ENCODE assay signal across 10 cellular contexts in genomic region chr7:53350241-53350640, GRCh38.
DNase-seq lines count a peak whose midpoint lies in the region; ATAC-seq and TF ChIP-seq lines count a peak whose summit lies in the region.
"Had no signal": no experiment of that assay in that cellular context is flagged by ENCODE, and none has a peak within 500 bp of the region (broad histone marks: within the 10 kb centered on the region; RNA-seq: fewer than 3 reads in every experiment).

No MANE protein-coding gene starts in this region.

- no peak overlapping the region for H2BK5ac ChIP-seq in H9 (ENCODE audit: insufficient read length, low read length)

- no peak overlapping the region for H3K27ac Mint-ChIP-seq in Caco-2 (ENCODE audit: unreplicated experiment)
- no peak overlapping the region; a peak in 1 of 7 replicates for H3K27ac Mint-ChIP-seq in H9
- H3K27ac Mint-ChIP-seq: stimulated activated naive CD8-positive, alpha-beta T cell treated with anti-CD3 and anti-CD28 coated beads, Interleukin-15, Interleukin-2, amounts not matched to agents 100 ng/mL and 50 ng/mL, for 24 hours had no signal

- BruUV-seq in Caco-2 (replicated peaks; lab: Mats Ljungman, UMichigan) = no TSS peak

- no peak overlapping the region for H3K4ac ChIP-seq in H9 (ENCODE audit: low read depth, low read length)

- no peak overlapping the region for H3K56ac ChIP-seq in H9 (ENCODE audit: insufficient read length, low read depth, low read length)

- no peak overlapping the region for H3K4me2 ChIP-seq in H9 (ENCODE audit: insufficient read depth, insufficient read length, low read length)

- H2BK15ac ChIP-seq in H9 (ENCODE audit: low read depth, low read length) = no peak overlapping the region

- no peak overlapping the region for H2AK5ac ChIP-seq in H9 (ENCODE audit: insufficient read length, low read length)

- POLR2A ChIA-PET in Caco-2 (lab: Charles Lee) = no interaction called here

- peak; percentile 52 to 69 for DNase-seq in Caco-2
- DNase-seq in H9 = peak; percentile 79
- DNase-seq in RWPE2 (ENCODE audit: low spot score) = no peak
- DNase-seq in iPS DF 6.9 (ENCODE audit: low read depth, low spot score) = peak; percentile 63
- DNase-seq: NCI-H2227 treated with DMSO at 0.1 percent for 48 hours had no signal

- H3K9me3 Mint-ChIP-seq in Caco-2 (ENCODE audit: unreplicated experiment) = peaks cover 12% of the 10 kb centered on the region
- H3K9me3 Mint-ChIP-seq in H9 = peaks cover 4 to 15% of the 10 kb centered on the region in 2 experiments; a peak in 4 of 5 replicates

- H3K36me3 Mint-ChIP-seq in Caco-2 (ENCODE audit: insufficient read depth, unreplicated experiment) (no peaks in the 10 kb centered on the region), H9 (ENCODE audit: insufficient read depth in 1 of 3, low read depth in 3 of 3) (peaks cover 4 to 8% (median 7%) of the 10 kb centered on the region in 3 experiments; a peak in 3 of 7 replicates)

- H3K4me1 ChIP-seq in Caco-2 (no peaks in the 10 kb centered on the region), H9 (ENCODE audit: insufficient read depth, low read length) (no peaks in the 10 kb centered on the region), RWPE2 (ENCODE audit: insufficient read depth, poor library complexity, severe bottlenecking) (no peaks in the 10 kb centered on the region), iPS DF 6.9 (ENCODE audit: control insufficient read depth, insufficient read depth, low read length) (no peaks in the 10 kb centered on the region)

- CTCF ChIA-PET in Caco-2 (lab: Charles Lee) = no interaction called here

- H4K5ac ChIP-seq in H9 (ENCODE audit: insufficient read length, low read depth, low read length) = no peak overlapping the region

- no peaks in the 10 kb centered on the region for H3K27me3 ChIP-seq in Caco-2 (replicated peaks; ENCODE audit: control insufficient read depth, insufficient read depth, low read length)
- H3K27me3 ChIP-seq in H9 (ENCODE audit: insufficient read depth, low read length) = no peaks in the 10 kb centered on the region
- H3K27me3 ChIP-seq in RWPE2 (ENCODE audit: insufficient read depth, poor library complexity, severe bottlenecking) = peaks cover 7% of the 10 kb centered on the region
- no peaks in the 10 kb centered on the region for H3K27me3 ChIP-seq in iPS DF 6.9 (ENCODE audit: control insufficient read depth, insufficient read depth, low read length)

- H4K20me1 ChIP-seq in H9 (ENCODE audit: control insufficient read depth, insufficient read depth, insufficient read length) = no peaks in the 10 kb centered on the region

- H3T11ph ChIP-seq in H9 (ENCODE audit: low read length) = no peak overlapping the region

- H4K8ac ChIP-seq in H9 (replicated peaks; ENCODE audit: insufficient read length, low read depth, low read length) = no peak overlapping the region

- H2BK20ac ChIP-seq in H9 (ENCODE audit: low read depth, low read length, poor library complexity, severe bottlenecking) = no peak overlapping the region

- H3K4me3 ChIP-seq in Caco-2 (ENCODE audit: low read depth, low read length) = no peak overlapping the region
- H3K4me3 ChIP-seq in RWPE2 (ENCODE audit: severe bottlenecking) = no peak overlapping the region
- no peak overlapping the region for H3K4me3 ChIP-seq in iPS DF 6.9 (ENCODE audit: low read length)

- H3K4me1 Mint-ChIP-seq in Caco-2 (ENCODE audit: low read depth, unreplicated experiment) (no peaks in the 10 kb centered on the region), H9 (no peaks in the 10 kb centered on the region)

- no peaks in the 10 kb centered on the region for H3K23me2 ChIP-seq in H9 (ENCODE audit: insufficient read length, low read depth, low read length, poor library complexity, severe bottlenecking)

- H3K79me1 ChIP-seq in H9 (ENCODE audit: insufficient read depth, low read depth, low read length, poor library complexity, severe bottlenecking) = no peaks in the 10 kb centered on the region

- no peak overlapping the region for H3K23ac ChIP-seq in H9 (ENCODE audit: insufficient read length, low read depth, low read length)

- no peak overlapping the region for H3K9ac ChIP-seq in H9 (ENCODE audit: extremely low read depth, insufficient read length, low read length)

- no peak overlapping the region for H3K4me3 Mint-ChIP-seq in Caco-2 (ENCODE audit: unreplicated experiment)
- H3K4me3 Mint-ChIP-seq in H9 = no peak overlapping the region
- H3K4me3 Mint-ChIP-seq: stimulated activated naive CD8-positive, alpha-beta T cell treated with anti-CD3 and anti-CD28 coated beads, Interleukin-15, Interleukin-2, amounts not matched to agents 100 ng/mL and 50 ng/mL, for 24 hours had no signal

- no peak overlapping the region for H3K27ac ChIP-seq in H9 (ENCODE audit: insufficient read length, low read depth, low read length)
- no peak overlapping the region for H3K27ac ChIP-seq in RWPE2 (ENCODE audit: poor library complexity, severe bottlenecking)
- no peak overlapping the region for H3K27ac ChIP-seq in iPS DF 6.9 (ENCODE audit: low read length)

- no peaks in the 10 kb centered on the region for H3K79me2 ChIP-seq in H9 (ENCODE audit: insufficient read depth, low read length)

- no peak overlapping the region for H4K91ac ChIP-seq in H9 (ENCODE audit: insufficient read length, low read depth, low read length)

- ATAC-seq in RWPE2 (ENCODE audit: low read depth) = peak; percentile 58; the same call in 1 of the 3 replicates
- no peak for ATAC-seq in GM18519 (IDR thresholded peaks at IDR 0.05; ENCODE audit: low FRiP score, unreplicated experiment)
- no peak for ATAC-seq in HG03280 (IDR thresholded peaks at IDR 0.05; ENCODE audit: unreplicated experiment)
- ATAC-seq in GM18867 (IDR thresholded peaks at IDR 0.05; ENCODE audit: unreplicated experiment) = no peak
- no peak for ATAC-seq in GM18907 (IDR thresholded peaks at IDR 0.05; ENCODE audit: unreplicated experiment)

- H3K36me3 ChIP-seq in Caco-2 (ENCODE audit: control insufficient read depth, insufficient read depth, low read length) (no peaks in the 10 kb centered on the region), RWPE2 (ENCODE audit: low read depth) (no peaks in the 10 kb centered on the region), iPS DF 6.9 (ENCODE audit: control insufficient read depth, insufficient read depth, low read length) (no peaks in the 10 kb centered on the region)

- H3K18ac ChIP-seq in H9 (ENCODE audit: insufficient read length, low read depth, low read length) = no peak overlapping the region

- H3K27me3 Mint-ChIP-seq in Caco-2 (ENCODE audit: insufficient read depth, unreplicated experiment) (no peaks in the 10 kb centered on the region), H9 (ENCODE audit: low read depth) (no peaks in the 10 kb centered on the region)
- H3K27me3 Mint-ChIP-seq: stimulated activated naive CD8-positive, alpha-beta T cell treated with anti-CD3 and anti-CD28 coated beads, Interleukin-15, Interleukin-2, amounts not matched to agents 100 ng/mL and 50 ng/mL, for 24 hours had no signal

- no peak overlapping the region for H2AFZ ChIP-seq in H9 (ENCODE audit: low read length)

- WGBS in H9 (ENCODE audit: extremely low coverage, insufficient read length, low lambda C conversion rate) = no CpG with 5 or more reads among the region's 2 CpGs
- WGBS in iPS DF 6.9 (ENCODE audit: insufficient coverage, insufficient read length) = no CpG with 5 or more reads among the region's 2 CpGs

- no peak overlapping the region for H3K14ac ChIP-seq in H9 (ENCODE audit: insufficient read depth, low read length)

- intact Hi-C loops in Caco-2 (cut with micrococcal nuclease; ENCODE audit: unreplicated experiment) = no loop called here

- no peak overlapping the region for H2BK12ac ChIP-seq in H9 (ENCODE audit: insufficient read length, low read depth, low read length)

- no peak overlapping the region for H2BK120ac ChIP-seq in H9 (ENCODE audit: low read depth, low read length, poor library complexity, severe bottlenecking)

- H3K9me3 ChIP-seq in Caco-2 = no peaks in the 10 kb centered on the region
- no peaks in the 10 kb centered on the region for H3K9me3 ChIP-seq in H9 (ENCODE audit: control insufficient read depth, low read depth, low read length)
- no peaks in the 10 kb centered on the region for H3K9me3 ChIP-seq in RWPE2 (ENCODE audit: severe bottlenecking)
- no peaks in the 10 kb centered on the region for H3K9me3 ChIP-seq in iPS DF 6.9 (ENCODE audit: control insufficient read depth, insufficient read depth, low read length)

- peak; percentile 66 to 67 for TF ChIP-seq CTCF in Caco-2 (IDR thresholded peaks at IDR 0.05; ENCODE audit: insufficient read depth in 1 of 2, low read depth in 1 of 2, low read length in 1 of 2, severe bottlenecking in 1 of 2, unreplicated experiment in 1 of 2)
- TF ChIP-seq CTCF in H9 (conservative IDR thresholded peaks at IDR 0.05) = peak; percentile 90
- TF ChIP-seq CTCF in RWPE2 (IDR thresholded peaks at IDR 0.05; ENCODE audit: poor library complexity, severe bottlenecking) = peak; percentile 60
